1 cellular context compared by ENCODE assay signal in genomic region chrX:66166671-66167070, GRCh38.
TF ChIP-seq lines count a peak whose summit lies in the region.

No MANE protein-coding gene starts in this region.

TF ChIP-seq in GM23338, 12 proteins besides CTCF, POLR2A, EP300 and RAD21 (continued from another document):
- TF ChIP-seq ZNF462 (CRISPR knock-in tag; IDR thresholded peaks at IDR 0.05) = no peak
